8 cellular contexts compared by ENCODE assay signal in genomic region chr17:77528516-77529327, GRCh38.
A peak's percentile ranks its signal among the peaks of the same experiment; 100 is the strongest.
DNase-seq lines count a peak whose midpoint lies in the region; ATAC-seq, FAIRE-seq and TF ChIP-seq lines count a peak whose summit lies in the region.
"Had no signal": no experiment of that assay in that cellular context is flagged by ENCODE, and none has a peak within 500 bp of the region (broad histone marks: within the 10 kb centered on the region; RNA-seq: fewer than 3 reads in every experiment).

No MANE protein-coding gene starts in this region.

- H4K91ac ChIP-seq in H1 (replicated peaks; ENCODE audit: insufficient read length, low read length): peak overlapping the region; percentile 56

- H2AK5ac ChIP-seq in H1 (ENCODE audit: low read depth, low read length): no peak overlapping the region

- H4K5ac ChIP-seq in H1 (ENCODE audit: insufficient read length, low read depth, low read length): no peak overlapping the region

- H3K36me3 ChIP-seq in HUES6 (ENCODE audit: control insufficient read depth, insufficient read depth, low read length) (no peaks in the 10 kb centered on the region), H1 (ENCODE audit: control insufficient read depth in 2 of 4, insufficient read depth in 4 of 4, low read length in 3 of 4) (no peaks in the 10 kb centered on the region), psoas muscle (ENCODE audit: insufficient read depth in 1 of 2, low read depth in 1 of 2) (no peaks in the 10 kb centered on the region)

- no peak overlapping the region for H3K56ac ChIP-seq in H1 (replicated peaks; ENCODE audit: insufficient read length, low read depth, low read length)

- peak overlapping the region; percentile 45 for H3K9ac ChIP-seq in HUES6 (ENCODE audit: low read length)
- H3K9ac ChIP-seq in H1 (replicated peaks in 1 of 4; ENCODE audit: extremely low read depth in 1 of 4, low read depth in 3 of 4, low read length in 3 of 4): peak overlapping the region in 1 of 4 experiments; percentile 41; a peak in 2 of 7 replicates

- no peaks in the 10 kb centered on the region for H3K79me2 ChIP-seq in H1 (ENCODE audit: control insufficient read depth in 1 of 2, insufficient read depth in 2 of 2, low read length in 2 of 2)

- CTCF ChIA-PET in RWPE1 (lab: Yijun Ruan, JAX) (interaction anchor here (0.6 to 0.8 kb wide), 4 partner anchors 14 to 520 kb away, joined by 3 to 4 read pairs (median 3); no protein-coding TSS in a partner anchor), H1 (lab: Charles Lee; ENCODE audit: partially characterized antibody) (interaction anchor here (0.6 to 2.5 kb wide), 14 partner anchors 9 to 723 kb away, joined by 3 to 9 read pairs (median 4); no protein-coding TSS in a partner anchor)

- H3K27ac ChIP-seq in HUES6 (ENCODE audit: low read depth, low read length): no peak overlapping the region
- H3K27ac ChIP-seq in RWPE1: no peak overlapping the region
- no peak overlapping the region for H3K27ac ChIP-seq in H1 (ENCODE audit: low read depth, low read length)
- H3K27ac ChIP-seq in psoas muscle: no peak overlapping the region

- no peak overlapping the region for H2AFZ ChIP-seq in H1 (ENCODE audit: low read length)

- no peak overlapping the region for H3K14ac ChIP-seq in H1 (ENCODE audit: insufficient read length)

- no peaks in the 10 kb centered on the region for H4K20me1 ChIP-seq in H1 (replicated peaks in 1 of 2; ENCODE audit: control insufficient read depth in 1 of 2, insufficient read depth in 2 of 2, low read length in 2 of 2)

- H3K4ac ChIP-seq in H1 (replicated peaks; ENCODE audit: insufficient read length, low read depth, low read length): no peak overlapping the region

- FAIRE-seq in H1 (lab: Jason Lieb, UNC): no peak

- H3K18ac ChIP-seq in H1 (ENCODE audit: extremely low read depth, low read length): peak overlapping the region; percentile 87

- H3K79me1 ChIP-seq in H1 (ENCODE audit: low read depth, low read length): no peaks in the 10 kb centered on the region

- no peak overlapping the region for H3K23ac ChIP-seq in H1 (ENCODE audit: insufficient read length)

- peaks cover 9% of the 10 kb centered on the region; the same call in 1 of the 2 replicates for H3K23me2 ChIP-seq in H1 (ENCODE audit: low read depth, low read length)

- H3K4me3 ChIP-seq in HUES6 (ENCODE audit: low read depth, low read length): peak overlapping the region; percentile 65
- peak overlapping the region; percentile 57 to 64 (median 64) for H3K4me3 ChIP-seq in H1 (ENCODE audit: extremely low read depth in 1 of 4, insufficient read depth in 2 of 4, low read depth in 3 of 4, low read length in 4 of 4)
- H3K4me3 ChIP-seq in psoas muscle: peak overlapping the region; percentile 41
- H3K4me3 ChIP-seq: lung had no signal

- intact Hi-C loops in psoas muscle (cut with DNase I): no loop called here

- peak overlapping the region; percentile 83 to 84 for H3K4me2 ChIP-seq in H1 (ENCODE audit: insufficient read depth in 1 of 2, low read depth in 2 of 2, low read length in 2 of 2)

- TF ChIP-seq CTCF in RWPE1 (conservative IDR thresholded peaks at IDR 0.05; ENCODE audit: low read depth): 0 out of 2 replicates have a peak, but pooled peaks have one; percentile 12
- TF ChIP-seq CTCF in H1 (IDR thresholded peaks at IDR 0.05; ENCODE audit: control extremely low read depth in 1 of 3, insufficient read depth in 1 of 3, low read depth in 1 of 3, low read length in 3 of 3): peak; percentile 26 to 76 (median 58)
- no peak for TF ChIP-seq CTCF in psoas muscle (IDR thresholded peaks at IDR 0.05)

- no peak for TF ChIP-seq EP300 in H1 (IDR thresholded peaks at IDR 0.05; ENCODE audit: borderline replicate concordance in 1 of 2, low read depth in 2 of 2, low read length in 2 of 2)

- H4K8ac ChIP-seq in H1 (ENCODE audit: extremely low read depth, insufficient read depth, low read length): peak overlapping the region; percentile 8; the same call in 1 of the 2 replicates

- peak; percentile 3 to 38; a peak in 3 of 4 replicates for TF ChIP-seq RAD21 in H1 (IDR thresholded peaks at IDR 0.05 in 1 of 2, conservative IDR thresholded peaks at IDR 0.05 in 1 of 2; ENCODE audit: low read depth in 2 of 2, low read length in 2 of 2)

- ATAC-seq in psoas muscle (peak in 1 of 4 donors; percentile 30), HG03025 (IDR thresholded peaks at IDR 0.05; ENCODE audit: low FRiP score, unreplicated experiment) (no peak)

- H3K4me1 ChIP-seq in HUES6 (ENCODE audit: control insufficient read depth, insufficient read depth, low read length): 0 out of 2 replicates have a peak, but pooled peaks cover 5% of the 10 kb centered on the region
- peaks cover 0 to 3% (median 0%) of the 10 kb centered on the region in 4 experiments; a peak in 2 of 7 replicates for H3K4me1 ChIP-seq in H1 (replicated peaks in 1 of 4; ENCODE audit: control insufficient read depth in 3 of 4, insufficient read depth in 4 of 4, low read length in 3 of 4)
- H3K4me1 ChIP-seq in psoas muscle: no peaks in the 10 kb centered on the region

- no peak for TF ChIP-seq POLR2A in H1 (IDR thresholded peaks at IDR 0.05; ENCODE audit: control extremely low read depth in 1 of 2, low read depth in 2 of 2, low read length in 2 of 2)

- no peak overlapping the region for H2BK20ac ChIP-seq in H1 (ENCODE audit: low read length)

- POLR2A ChIA-PET in RWPE1 (lab: Yijun Ruan, JAX; ENCODE audit: low non-redundant PET) (no interaction called here), H1 (lab: Charles Lee; ENCODE audit: partially characterized antibody) (interaction anchor here (0.6 to 1.2 kb wide), 5 partner anchors 12 to 658 kb away, joined by 3 to 5 read pairs (median 3); partner anchors contain the start of genes AFMID and TK1)

- peak overlapping the region; percentile 23; the same call in 1 of the 2 replicates for H2BK12ac ChIP-seq in H1 (ENCODE audit: low read depth, low read length)

- H2BK5ac ChIP-seq in H1 (ENCODE audit: low read depth, low read length): no peak overlapping the region; the same call in 1 of the 2 replicates

- H2BK120ac ChIP-seq in H1 (replicated peaks; ENCODE audit: low read depth, low read length): peak overlapping the region; percentile 80

- H3K27me3 ChIP-seq in HUES6 (ENCODE audit: control insufficient read depth, insufficient read depth, low read length) (peaks cover 37% of the 10 kb centered on the region), H1 (replicated peaks in 1 of 4; ENCODE audit: control insufficient read depth in 3 of 4, extremely low read depth in 1 of 4, insufficient read depth in 3 of 4, low read length in 3 of 4) (peaks cover 0 to 24% (median 20%) of the 10 kb centered on the region in 4 experiments; a peak in 6 of 7 replicates), psoas muscle (ENCODE audit: insufficient read depth in 3 of 3, low read length in 2 of 3) (peaks cover 0 to 24% (median 6%) of the 10 kb centered on the region in 3 donors)

- H2BK15ac ChIP-seq in H1 (ENCODE audit: low read length): no peak overlapping the region

- H3K9me3 ChIP-seq in HUES6 (ENCODE audit: control insufficient read depth, insufficient read depth, low read depth, low read length): peaks cover 18% of the 10 kb centered on the region
- H3K9me3 ChIP-seq in H1 (ENCODE audit: insufficient read depth in 2 of 2, low read depth in 1 of 2, low read length in 1 of 2): peaks cover 7 to 13% of the 10 kb centered on the region in 2 experiments; a peak in 2 of 4 replicates
- no peaks in the 10 kb centered on the region for H3K9me3 ChIP-seq in psoas muscle

- WGBS in H1 (ENCODE audit: extremely low coverage in 1 of 2, insufficient coverage in 1 of 2, insufficient read length in 1 of 2, insufficient replicate concordance in 2 of 2, low coverage in 1 of 2, low lambda C conversion rate in 2 of 2, missing lambda C conversion rate in 1 of 2), 2 experiments: 3% methylated on average over 37 of the region's 66 CpGs; no CpG with 5 or more reads in 1 of the 2 experiments
- WGBS in psoas muscle, 3 donors: 1 to 3% (median 2%) methylated on average over 28 to 66 of the region's 66 CpGs

- DNase-seq in RWPE1 (ENCODE audit: low spot score) (no peak), H1 (ENCODE audit: low read depth in 1 of 2, low spot score in 2 of 2) (peak in 1 of 2 experiments; percentile 84), psoas muscle (peak in 1 of 2 donors; percentile 46), hepatic stellate cell (ENCODE audit: low spot score) (no peak), HuH-7.5 (ENCODE audit: low spot score) (no peak)

TF ChIP-seq in H1, 55 proteins besides CTCF, POLR2A, EP300 and RAD21 (continues in another document):
- TF ChIP-seq RNF2 (IDR thresholded peaks at IDR 0.05; ENCODE audit: borderline replicate concordance, low read depth, low read length, missing control alignments, poor library complexity, severe bottlenecking) (peak; percentile 32), HDAC6 (IDR thresholded peaks at IDR 0.05; ENCODE audit: low read depth, low read length) (no peak), NANOG (IDR thresholded peaks at IDR 0.05; ENCODE audit: insufficient read depth, low read depth, low read length, poor library complexity, severe bottlenecking) (no peak), SUZ12 (IDR thresholded peaks at IDR 0.05; ENCODE audit: low read length) (0 out of 2 replicates have a peak, but pooled peaks have one; percentile 19), ATF3 (IDR thresholded peaks at IDR 0.05; ENCODE audit: insufficient read depth, low read depth, low read length) (no peak), RXRA (IDR thresholded peaks at IDR 0.05; ENCODE audit: insufficient read depth, low read depth, low read length) (no peak), SP1 (IDR thresholded peaks at IDR 0.05; ENCODE audit: low read depth, low read length) (no peak), CREB1 (IDR thresholded peaks at IDR 0.05) (no peak), GABPA (IDR thresholded peaks at IDR 0.05; ENCODE audit: borderline replicate concordance, insufficient read depth, low read length) (peak; percentile 71; the same call in 1 of the 2 replicates), TBP (IDR thresholded peaks at IDR 0.05; ENCODE audit: low read depth, low read length) (peak; percentile 14; the same call in 1 of the 2 replicates), CHD2 (IDR thresholded peaks at IDR 0.05; ENCODE audit: low read length) (no peak), EGR1 (IDR thresholded peaks at IDR 0.05; ENCODE audit: borderline replicate concordance, low read depth, low read length) (peak; percentile 13; the same call in 1 of the 2 replicates), HDAC2 (IDR thresholded peaks at IDR 0.05; ENCODE audit: borderline replicate concordance in 1 of 2, low read depth in 2 of 2, low read length in 2 of 2) (no peak; a peak in 1 of 4 replicates), SIN3A (conservative IDR thresholded peaks at IDR 0.05 in 1 of 2, IDR thresholded peaks at IDR 0.05 in 1 of 2; ENCODE audit: low read depth in 1 of 2, low read length in 2 of 2) (no peak), ASH2L (IDR thresholded peaks at IDR 0.05; ENCODE audit: low read length) (peak; percentile 91), FOSL1 (IDR thresholded peaks at IDR 0.05; ENCODE audit: insufficient read depth, low read depth, low read length) (no peak), YY1 (IDR thresholded peaks at IDR 0.05; ENCODE audit: low read depth, low read length) (peak; percentile 48; the same call in 1 of the 2 replicates)
